In the genomic region with DNA sequence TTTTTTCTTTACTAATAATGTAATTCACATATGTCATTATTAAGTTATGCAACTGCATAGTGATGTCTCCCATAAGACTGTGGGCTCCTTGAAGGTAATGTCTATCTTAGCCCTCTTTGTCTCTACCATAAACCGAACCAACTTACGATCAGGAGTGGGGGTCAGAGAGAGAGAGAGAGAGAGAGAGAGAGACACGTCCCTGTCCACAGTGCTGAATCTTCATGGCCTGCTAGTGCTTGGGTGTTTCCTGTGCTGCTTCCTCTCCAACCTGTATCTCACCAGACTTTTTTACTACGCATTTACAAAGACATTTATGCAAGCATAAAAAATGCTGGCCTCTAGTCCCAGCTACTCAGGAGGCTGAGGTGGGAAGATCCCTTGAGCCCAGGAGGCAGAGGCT, we compare ENCODE assay signal across 1 cellular context.
TF ChIP-seq lines count a peak whose summit lies in the region.

No MANE protein-coding gene starts in this region.

TF ChIP-seq in GM23338, 12 proteins besides CTCF, POLR2A, EP300 and RAD21 (continued from another document):
- TF ChIP-seq, protein P1, sequence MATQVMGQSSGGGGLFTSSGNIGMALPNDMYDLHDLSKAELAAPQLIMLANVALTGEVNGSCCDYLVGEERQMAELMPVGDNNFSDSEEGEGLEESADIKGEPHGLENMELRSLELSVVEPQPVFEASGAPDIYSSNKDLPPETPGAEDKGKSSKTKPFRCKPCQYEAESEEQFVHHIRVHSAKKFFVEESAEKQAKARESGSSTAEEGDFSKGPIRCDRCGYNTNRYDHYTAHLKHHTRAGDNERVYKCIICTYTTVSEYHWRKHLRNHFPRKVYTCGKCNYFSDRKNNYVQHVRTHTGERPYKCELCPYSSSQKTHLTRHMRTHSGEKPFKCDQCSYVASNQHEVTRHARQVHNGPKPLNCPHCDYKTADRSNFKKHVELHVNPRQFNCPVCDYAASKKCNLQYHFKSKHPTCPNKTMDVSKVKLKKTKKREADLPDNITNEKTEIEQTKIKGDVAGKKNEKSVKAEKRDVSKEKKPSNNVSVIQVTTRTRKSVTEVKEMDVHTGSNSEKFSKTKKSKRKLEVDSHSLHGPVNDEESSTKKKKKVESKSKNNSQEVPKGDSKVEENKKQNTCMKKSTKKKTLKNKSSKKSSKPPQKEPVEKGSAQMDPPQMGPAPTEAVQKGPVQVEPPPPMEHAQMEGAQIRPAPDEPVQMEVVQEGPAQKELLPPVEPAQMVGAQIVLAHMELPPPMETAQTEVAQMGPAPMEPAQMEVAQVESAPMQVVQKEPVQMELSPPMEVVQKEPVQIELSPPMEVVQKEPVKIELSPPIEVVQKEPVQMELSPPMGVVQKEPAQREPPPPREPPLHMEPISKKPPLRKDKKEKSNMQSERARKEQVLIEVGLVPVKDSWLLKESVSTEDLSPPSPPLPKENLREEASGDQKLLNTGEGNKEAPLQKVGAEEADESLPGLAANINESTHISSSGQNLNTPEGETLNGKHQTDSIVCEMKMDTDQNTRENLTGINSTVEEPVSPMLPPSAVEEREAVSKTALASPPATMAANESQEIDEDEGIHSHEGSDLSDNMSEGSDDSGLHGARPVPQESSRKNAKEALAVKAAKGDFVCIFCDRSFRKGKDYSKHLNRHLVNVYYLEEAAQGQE (IDR thresholded peaks at IDR 0.05; ENCODE audit: unreplicated experiment), result peak; percentile 85
